11 cellular contexts compared by ENCODE assay signal in genomic region chr5:139997276-139997675, GRCh38. TPM values are rescaled to one million over a fixed set of nuclear protein-coding genes. Genes with fewer than 3 reads are reported as not detected.
"Had no signal": no experiment of that assay in that cellular context is flagged by ENCODE, and none has a peak within 500 bp of the region (broad histone marks: within the 10 kb centered on the region; RNA-seq: fewer than 3 reads in every experiment).

No MANE protein-coding gene starts in this region.

- H3K4me1 ChIP-seq: HAP-1 had no signal

- H3K4me2 ChIP-seq: GM23338 had no signal

- H2AFZ ChIP-seq: GM23248, GM23338 had no signal

- H3K36me3 ChIP-seq: HAP-1 had no signal

- H3K9ac ChIP-seq: GM23248 had no signal

- DNase-seq: GM23248, GOT3, H7, H9, HCEC 1CT, HFFc6 had no signal

- H3K4me3 ChIP-seq: GM23248, GM23338, HAP-1 had no signal

- FAIRE-seq: H1, H54 had no signal

- ATAC-seq: GM23338, HCT116 had no signal

- H3K27ac ChIP-seq: GM23248 had no signal

- H3K9me3 ChIP-seq: HAP-1 had no signal

RNA-seq across cellular contexts. Expression of gene NRG2, which starts 45.8 kb away (rescaled TPM):
- total RNA-seq: GM23248, H9 had no signal
